In the genomic region with DNA sequence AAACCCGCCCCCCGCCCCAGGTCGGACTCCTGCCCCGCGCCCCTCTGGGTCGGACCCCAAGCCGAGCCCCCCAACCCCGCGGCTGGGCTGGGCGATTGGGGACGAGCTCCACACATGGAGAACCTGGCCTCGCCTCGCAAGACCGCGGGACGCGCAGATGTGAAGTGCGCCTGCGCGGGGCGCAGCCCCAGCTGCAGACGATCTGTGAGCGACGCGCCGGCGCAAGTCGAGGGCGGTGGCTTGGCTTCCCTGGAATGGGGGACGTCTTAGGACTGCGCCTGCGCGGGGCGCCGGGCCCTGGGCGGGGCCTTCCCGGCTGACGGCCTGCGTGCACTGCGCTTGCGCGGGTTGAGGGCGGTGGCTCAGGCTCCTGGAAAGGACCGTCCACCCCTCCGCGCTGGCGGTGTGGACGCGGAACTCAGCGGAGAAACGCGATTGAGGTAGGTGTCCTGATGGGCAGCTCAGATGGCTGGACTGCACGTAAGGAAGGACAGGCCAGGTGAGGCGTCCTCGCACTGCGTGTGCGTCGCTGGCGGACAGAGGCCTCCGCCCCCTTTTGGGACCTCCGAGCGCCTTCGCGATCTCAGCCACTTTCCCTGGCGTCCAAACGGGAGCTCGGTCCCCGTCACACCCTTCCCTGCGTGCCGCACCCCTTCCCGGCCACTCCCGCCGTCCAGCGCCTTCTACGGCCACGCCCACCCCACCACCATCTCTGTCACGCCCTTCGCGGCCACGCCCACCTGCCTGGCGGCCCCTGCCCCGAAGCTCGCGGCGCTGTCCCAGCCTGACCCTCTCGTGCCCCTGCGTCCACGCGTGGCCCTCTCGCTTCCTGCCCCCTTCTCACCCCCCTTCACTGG, we compare ENCODE assay signal across 8 cellular contexts. TPM values are rescaled to one million over a fixed set of nuclear protein-coding genes. Genes with fewer than 3 reads are reported as not detected.
A peak's percentile ranks its signal among the peaks of the same experiment; 100 is the strongest.
DNase-seq lines count a peak whose midpoint lies in the region; ATAC-seq and TF ChIP-seq lines count a peak whose summit lies in the region.

PRMT2 (plus strand) TSS at position 351 of the 857 bp plus-strand sequence. CDS start 1,278 bp downstream, outside the sequence.

- peaks cover 9 to 22% of the 10 kb centered on the region in 2 experiments; a peak in 2 of 4 replicates for H3K4me1 ChIP-seq in SK-N-SH (ENCODE audit: control insufficient read depth in 1 of 2, insufficient read depth in 2 of 2, low read depth in 1 of 2, low read length in 1 of 2)

- H3K79me2 ChIP-seq in SK-N-SH (ENCODE audit: insufficient read depth), result peaks cover 50% of the 10 kb centered on the region

- 2% methylated on average over 24 of the region's 90 CpGs for WGBS in SK-N-SH (ENCODE audit: low lambda C conversion rate)

- H3K27ac ChIP-seq in SK-N-SH (ENCODE audit: low read depth in 2 of 2, low read length in 1 of 2) (peak within 1 kb of the TSS; percentile 90 to 96), substantia nigra (ENCODE audit: low read depth, low read length, poor library complexity, severe bottlenecking) (peak within 1 kb of the TSS; percentile 98)

- peak; percentile 89 for ATAC-seq in HG02588 (IDR thresholded peaks at IDR 0.05; ENCODE audit: unreplicated experiment)

- peak within 1 kb of the TSS; percentile 97 for H2AFZ ChIP-seq in SK-N-SH (ENCODE audit: low read depth)

- CTCF ChIA-PET in SK-N-SH (lab: Yijun Ruan, JAX), result interaction anchor here (1.0 kb wide), 1 partner anchor 26 kb away, joined by 3 read pairs; no protein-coding TSS in a partner anchor

- TF ChIP-seq CTCF in SK-N-SH (IDR thresholded peaks at IDR 0.05), result no peak

- POLR2A ChIA-PET in SK-N-SH (lab: Yijun Ruan, JAX), result interaction anchor here (1.0 to 1.5 kb wide), 4 partner anchors 11 to 178 kb away, joined by 4 to 8 read pairs (median 4); no protein-coding TSS in a partner anchor

- no peaks in the 10 kb centered on the region for H3K27me3 ChIP-seq in SK-N-SH (ENCODE audit: insufficient read depth)

- H3K4me2 ChIP-seq in SK-N-SH, result peak within 1 kb of the TSS; percentile 88

- H3F3A ChIP-seq in SK-N-SH (replicated peaks; ENCODE audit: insufficient read depth), result peaks cover 20% of the 10 kb centered on the region

- H3K4me3 ChIP-seq in GM08714 (ENCODE audit: low read length) (peak within 1 kb of the TSS; percentile 89), SK-N-SH (ENCODE audit: low read depth in 2 of 2, low read length in 1 of 2) (peak within 1 kb of the TSS; percentile 81 to 89)

- peak; percentile 98 for DNase-seq in NCI-H1092 (lab: John Stamatoyannopoulos, UW)
- peak; percentile 100 for DNase-seq in SK-N-SH
- DNase-seq in activated naive CD4-positive, alpha-beta T cell treated with anti-CD3 and anti-CD28 coated beads, Interleukin-2, amount 50 U/mL, for 16 hours, result peak; percentile 97
- DNase-seq in germinal center (ENCODE audit: low spot score), result peak; percentile 100
- DNase-seq in non-pigmented ciliary epithelial cell (ENCODE audit: low read depth), result peak; percentile 72
- DNase-seq in substantia nigra (lab: John Stamatoyannopoulos, UW), result peak; percentile 76 to 98 (median 95)

- peaks cover 22% of the 10 kb centered on the region for H4K20me1 ChIP-seq in SK-N-SH (ENCODE audit: insufficient read depth)

- H3K9me2 ChIP-seq in SK-N-SH, result no peaks in the 10 kb centered on the region

- H3K9me3 ChIP-seq in SK-N-SH, result no peaks in the 10 kb centered on the region

- TF ChIP-seq EP300 in SK-N-SH (IDR thresholded peaks at IDR 0.05; ENCODE audit: borderline replicate concordance in 1 of 2, low read depth in 1 of 2, low read length in 1 of 2), result no peak

- peak within 1 kb of the TSS; percentile 88 for H3K9ac ChIP-seq in SK-N-SH

- no peak for TF ChIP-seq RAD21 in SK-N-SH (IDR thresholded peaks at IDR 0.05; ENCODE audit: low read length)

- H3K36me3 ChIP-seq in SK-N-SH (replicated peaks in 1 of 2; ENCODE audit: control insufficient read depth in 1 of 2, insufficient read depth in 2 of 2, low read length in 1 of 2), result peaks cover 18 to 26% of the 10 kb centered on the region in 2 experiments

TF ChIP-seq in SK-N-SH, 30 proteins besides CTCF, POLR2A, EP300 and RAD21:
- TF ChIP-seq IRF3 (IDR thresholded peaks at IDR 0.05; ENCODE audit: low read depth, low read length), result no peak
- TF ChIP-seq GATA2 (CRISPR knock-in tag; IDR thresholded peaks at IDR 0.05), result no peak
- TF ChIP-seq NFIC (IDR thresholded peaks at IDR 0.05; ENCODE audit: borderline replicate concordance), result no peak
- TF ChIP-seq TEAD4 (IDR thresholded peaks at IDR 0.05; ENCODE audit: borderline replicate concordance, insufficient read depth), result no peak
- peak; percentile 75 for TF ChIP-seq POLR2AphosphoS5 (IDR thresholded peaks at IDR 0.05; ENCODE audit: low read depth, low read length)
- TF ChIP-seq ZBTB33 (IDR thresholded peaks at IDR 0.05; ENCODE audit: borderline replicate concordance, low read depth), result no peak
- TF ChIP-seq FOSL2 (IDR thresholded peaks at IDR 0.05; ENCODE audit: borderline replicate concordance, low read depth), result no peak
- peak; percentile 80 for TF ChIP-seq TAF1 (IDR thresholded peaks at IDR 0.05; ENCODE audit: borderline replicate concordance, low read depth, low read length)
- TF ChIP-seq ELF1 (IDR thresholded peaks at IDR 0.05), result no peak
- TF ChIP-seq PBX3 (IDR thresholded peaks at IDR 0.05), result peak; percentile 3; the same call in 1 of the 2 replicates
- peak; percentile 85 for TF ChIP-seq MXI1 (IDR thresholded peaks at IDR 0.05; ENCODE audit: low read depth, low read length)
- no peak for TF ChIP-seq FOXM1 (IDR thresholded peaks at IDR 0.05; ENCODE audit: low read depth)
- 0 out of 2 replicates have a peak, but pooled peaks have one; percentile 83 for TF ChIP-seq SIN3A (IDR thresholded peaks at IDR 0.05; ENCODE audit: borderline replicate concordance, low read depth, low read length)
- TF ChIP-seq MAX (IDR thresholded peaks at IDR 0.05; ENCODE audit: low read depth), result peak; percentile 64
- TF ChIP-seq RCOR1 (IDR thresholded peaks at IDR 0.05; ENCODE audit: low read length), result 0 out of 2 replicates have a peak, but pooled peaks have one; percentile 26
- TF ChIP-seq GABPA (IDR thresholded peaks at IDR 0.05; ENCODE audit: low read depth), result no peak
- TF ChIP-seq NRF1 (IDR thresholded peaks at IDR 0.05; ENCODE audit: low read depth, low read length), result peak; percentile 99
- no peak for TF ChIP-seq CHD2 (IDR thresholded peaks at IDR 0.05; ENCODE audit: low read length, partially characterized antibody)
TF ChIP-seq in SK-N-SH: peak in this region for 8.

RNA-seq across cellular contexts. Expression of gene PRMT2, which starts in this region (rescaled TPM):
- polyA plus RNA-seq in SK-N-SH (2012; rRNA removed), result 274 and 278 TPM in 2 replicates
- polyA plus RNA-seq in SK-N-SH (2012; cell fraction: cytosol; rRNA removed), result 224 and 249 TPM in 2 replicates
- 250 and 278 TPM in 2 replicates for polyA plus RNA-seq in SK-N-SH (2012; cell fraction: nucleus; rRNA removed)

Comparison
In these comparisons a context has a peak if more than half of its experiments do, and no peak if none do; other contexts are left out.
1. Peak in every context shown above with its lines: DNase-seq, ATAC-seq, H3K4me3 ChIP-seq and H3K27ac ChIP-seq.